14 cellular contexts compared by ENCODE assay signal in genomic region chr19:16874250-16874977, GRCh38. TPM values are rescaled to one million over a fixed set of nuclear protein-coding genes. Genes with fewer than 3 reads are reported as not detected.
DNase-seq lines count a peak whose midpoint lies in the region; ATAC-seq and TF ChIP-seq lines count a peak whose summit lies in the region.
"Had no signal": no experiment of that assay in that cellular context is flagged by ENCODE, and none has a peak within 500 bp of the region (broad histone marks: within the 10 kb centered on the region; RNA-seq: fewer than 3 reads in every experiment).

No MANE protein-coding gene starts in this region.

- ATAC-seq in HG02759 (IDR thresholded peaks at IDR 0.05; ENCODE audit: unreplicated experiment): no peak
- ATAC-seq in HG02678 (IDR thresholded peaks at IDR 0.05; ENCODE audit: unreplicated experiment): no peak
- ATAC-seq: upper lobe of right lung had no signal

- H3K4me1 Mint-ChIP-seq in MCF 10A (ENCODE audit: insufficient read depth, unreplicated experiment): peaks cover 11% of the 10 kb centered on the region
- H3K4me1 Mint-ChIP-seq in activated CD4-positive, alpha-beta memory T cell treated with anti-CD3 and anti-CD28 coated beads, Interleukin-2, amount 10 ng/mL, durations not matched to agents 7 days and 5 days: peaks cover 21% of the 10 kb centered on the region
- peaks cover 32 to 37% of the 10 kb centered on the region in 2 donors for H3K4me1 Mint-ChIP-seq in immature natural killer cell

- POLR2A ChIA-PET in MCF 10A (lab: Yijun Ruan, JAX): interaction anchor here (1.0 kb wide), 1 partner anchor 11 kb away, joined by 4 read pairs; no protein-coding TSS in a partner anchor
- POLR2A ChIA-PET in activated CD4-positive, alpha-beta memory T cell treated with anti-CD3 and anti-CD28 coated beads, Interleukin-2, amount 10 ng/mL, durations not matched to agents 7 days and 5 days (lab: Charles Lee): no interaction called here

- BruUV-seq in MCF 10A (replicated peaks; lab: Mats Ljungman, UMichigan) (no TSS peak), mammary epithelial cell (replicated peaks; lab: Mats Ljungman, UMichigan) (no TSS peak)

- H3K4me1 ChIP-seq in mammary epithelial cell (ENCODE audit: insufficient read depth, low read length) (peaks cover 12% of the 10 kb centered on the region), vagina (peaks cover 17% of the 10 kb centered on the region)

- intact Hi-C loops in MCF 10A (cut with micrococcal nuclease): no loop called here
- intact Hi-C loops in mammary epithelial cell (cut with micrococcal nuclease): no loop called here
- intact Hi-C loops in vagina (cut with DNase I): no loop called here

- H2AFZ ChIP-seq in mammary epithelial cell (ENCODE audit: low read depth, low read length): no peak overlapping the region

- no peaks in the 10 kb centered on the region for H3K27me3 ChIP-seq in mammary epithelial cell (ENCODE audit: insufficient read depth, low read length)
- H3K27me3 ChIP-seq in vagina: no peaks in the 10 kb centered on the region
- H3K27me3 ChIP-seq: right atrium auricular region, upper lobe of right lung had no signal

- no peak overlapping the region for H3K9ac ChIP-seq in mammary epithelial cell (ENCODE audit: insufficient read depth, low read length)

- H3K9me3 Mint-ChIP-seq in MCF 10A (ENCODE audit: unreplicated experiment) (peaks cover 10% of the 10 kb centered on the region), immature natural killer cell (peaks cover 0 to 2% (median 0%) of the 10 kb centered on the region in 6 donors)
- peaks cover 8% of the 10 kb centered on the region for H3K9me3 Mint-ChIP-seq in activated CD4-positive, alpha-beta memory T cell treated with anti-CD3 and anti-CD28 coated beads, Interleukin-2, amount 10 ng/mL, durations not matched to agents 7 days and 5 days

- H3K27ac Mint-ChIP-seq in MCF 10A (ENCODE audit: low read depth, unreplicated experiment) (peak overlapping the region; percentile 82), immature natural killer cell (peak overlapping the region; percentile 83 to 97 (median 89))
- H3K27ac Mint-ChIP-seq in activated CD4-positive, alpha-beta memory T cell treated with anti-CD3 and anti-CD28 coated beads, Interleukin-2, amount 10 ng/mL, durations not matched to agents 7 days and 5 days: peak overlapping the region; percentile 4

- H3K27ac ChIP-seq in mammary epithelial cell (ENCODE audit: insufficient read depth, low read depth, low read length) (no peak overlapping the region), vagina (peak overlapping the region; percentile 9)
- H3K27ac ChIP-seq: right atrium auricular region, upper lobe of right lung had no signal

- in situ Hi-C loops in mammary epithelial cell (cut with MboI; ENCODE audit: low sequenced_read_pairs in 2 of 2): no loop called here

- TF ChIP-seq POLR2A in vagina (IDR thresholded peaks at IDR 0.05): no peak

- H4K20me1 ChIP-seq in mammary epithelial cell (ENCODE audit: insufficient read depth, low read length): no peaks in the 10 kb centered on the region

- CTCF ChIA-PET in MCF 10A (lab: Yijun Ruan, JAX): no interaction called here
- CTCF ChIA-PET in mammary epithelial cell (lab: Charles Lee; ENCODE audit: low non-redundant PET): no interaction called here
- CTCF ChIA-PET in activated CD4-positive, alpha-beta memory T cell treated with anti-CD3 and anti-CD28 coated beads, Interleukin-2, amount 10 ng/mL, durations not matched to agents 7 days and 5 days (lab: Charles Lee): no interaction called here

- H3K4me3 Mint-ChIP-seq in MCF 10A (ENCODE audit: unreplicated experiment): no peak overlapping the region
- no peak overlapping the region for H3K4me3 Mint-ChIP-seq in activated CD4-positive, alpha-beta memory T cell treated with anti-CD3 and anti-CD28 coated beads, Interleukin-2, amount 10 ng/mL, durations not matched to agents 7 days and 5 days
- peak overlapping the region in 4 of 5 donors; percentile 17 to 42 (median 36) for H3K4me3 Mint-ChIP-seq in immature natural killer cell

- H3K9me3 ChIP-seq in mammary epithelial cell (replicated peaks; ENCODE audit: insufficient read depth, low read length) (peaks cover 11% of the 10 kb centered on the region), vagina (no peaks in the 10 kb centered on the region)
- H3K9me3 ChIP-seq: mucosa of descending colon, right atrium auricular region, upper lobe of right lung had no signal

- peaks cover 25% of the 10 kb centered on the region for H3K79me2 ChIP-seq in mammary epithelial cell (ENCODE audit: insufficient read depth, low read length)

- DNase-seq in MCF 10A (ENCODE audit: unreplicated experiment): no peak
- no peak for DNase-seq in mammary epithelial cell
- no peak for DNase-seq in activated CD4-positive, alpha-beta memory T cell treated with anti-CD3 and anti-CD28 coated beads, Interleukin-2, amount 10 ng/mL, durations not matched to agents 7 days and 5 days
- no peak for DNase-seq in immature natural killer cell
- no peak for DNase-seq in vagina (ENCODE audit: extremely low spot score in 2 of 2)
- no peak for DNase-seq in 8988T
- DNase-seq: GDM1, mucosa of descending colon, NCI-H1436 treated with DMSO at 0.1 percent for 48 hours, upper lobe of right lung had no signal

- H3K27me3 Mint-ChIP-seq in MCF 10A (ENCODE audit: insufficient read depth, unreplicated experiment): no peaks in the 10 kb centered on the region
- H3K27me3 Mint-ChIP-seq in activated CD4-positive, alpha-beta memory T cell treated with anti-CD3 and anti-CD28 coated beads, Interleukin-2, amount 10 ng/mL, durations not matched to agents 7 days and 5 days: no peaks in the 10 kb centered on the region
- H3K27me3 Mint-ChIP-seq in immature natural killer cell (ENCODE audit: low read depth in 3 of 3): peaks cover 0 to 8% (median 2%) of the 10 kb centered on the region in 3 donors

- H3K4me2 ChIP-seq in mammary epithelial cell (ENCODE audit: insufficient read depth, low read depth, low read length): no peak overlapping the region

- TF ChIP-seq CTCF in MCF 10A (IDR thresholded peaks at IDR 0.05; ENCODE audit: unreplicated experiment) (no peak), mammary epithelial cell (conservative IDR thresholded peaks at IDR 0.05 in 1 of 2, IDR thresholded peaks at IDR 0.05 in 1 of 2; ENCODE audit: extremely low read depth in 1 of 2, insufficient read depth in 1 of 2, low read depth in 1 of 2, low read length in 2 of 2) (no peak), vagina (IDR thresholded peaks at IDR 0.05) (no peak)

- H3K36me3 Mint-ChIP-seq in MCF 10A (ENCODE audit: insufficient read depth, unreplicated experiment) (peaks cover 56% of the 10 kb centered on the region), immature natural killer cell (peaks cover 14 to 29% (median 22%) of the 10 kb centered on the region in 3 donors)
- H3K36me3 Mint-ChIP-seq in activated CD4-positive, alpha-beta memory T cell treated with anti-CD3 and anti-CD28 coated beads, Interleukin-2, amount 10 ng/mL, durations not matched to agents 7 days and 5 days (ENCODE audit: low read depth): peaks cover 54% of the 10 kb centered on the region

- dilution Hi-C loops in mammary epithelial cell (cut with HindIII; ENCODE audit: low sequenced_read_pairs): no loop called here

- 69% methylated on average over 1 of the region's 1 CpG for WGBS in mammary epithelial cell (ENCODE audit: low coverage, missing lambda C conversion rate)

- peaks cover 5% of the 10 kb centered on the region for H3K36me3 ChIP-seq in mammary epithelial cell (ENCODE audit: insufficient read depth, low read length)
- peaks cover 0 to 74% of the 10 kb centered on the region in 2 donors for H3K36me3 ChIP-seq in vagina

- no peak overlapping the region for H3K4me3 ChIP-seq in mammary epithelial cell (replicated peaks in 1 of 3; ENCODE audit: insufficient read depth in 1 of 3, low read depth in 2 of 3, low read length in 3 of 3)
- no peak overlapping the region for H3K4me3 ChIP-seq in vagina
- H3K4me3 ChIP-seq: mucosa of descending colon, right atrium auricular region, upper lobe of right lung had no signal

RNA-seq across cellular contexts. Expression of gene F2RL3, which starts 14.4 kb away (rescaled TPM):
- total RNA-seq in MCF 10A (2022) (not detected in 2 replicates), mammary epithelial cell (1 to 10 TPM in 1 of 2 donors, under 1 TPM in 1; 0.19 to 1.0 TPM), vagina (8.3 TPM)
- polyA plus RNA-seq in mammary epithelial cell (0.01 TPM), immature natural killer cell (under 1 TPM in 2 of 3 donors, not detected in 1; 0.48 TPM)
- not detected for polyA minus RNA-seq in mammary epithelial cell
- total RNA-seq in activated CD4-positive, alpha-beta memory T cell treated with anti-CD3 and anti-CD28 coated beads, Interleukin-2, amount 10 ng/mL, durations not matched to agents 7 days and 5 days: under 1 TPM; 0.08 to 0.13 TPM
- total RNA-seq: SK-MEL-5 had no signal

RNA-seq across cellular contexts. Expression of gene SIN3B, which starts 45.2 kb away (rescaled TPM):
- 56.0 and 66.6 TPM in 2 replicates for total RNA-seq in MCF 10A (2022)
- total RNA-seq in mammary epithelial cell: 10 to 100 TPM; 35.5 to 67.2 TPM
- polyA plus RNA-seq in mammary epithelial cell: 23.7 TPM
- polyA minus RNA-seq in mammary epithelial cell: 60.7 TPM
- 10 to 100 TPM; 25.8 to 28.1 TPM for total RNA-seq in activated CD4-positive, alpha-beta memory T cell treated with anti-CD3 and anti-CD28 coated beads, Interleukin-2, amount 10 ng/mL, durations not matched to agents 7 days and 5 days
- polyA plus RNA-seq in immature natural killer cell: 1 to 10 TPM; 1.8 to 7.9 (median 2.3) TPM
- total RNA-seq in vagina: 68.5 TPM

Comparison
In these comparisons a context has a peak if more than half of its experiments do, and no peak if none do; other contexts are left out.
1. H3K27ac Mint-ChIP-seq: peak in every context shown above with its lines; median percentile 89 in immature natural killer cell; 82 in MCF 10A; 4 in activated CD4-positive, alpha-beta memory T cell treated with anti-CD3 and anti-CD28 coated beads, Interleukin-2, amount 10 ng/mL, durations not matched to agents 7 days and 5 days.
2. H3K4me3 Mint-ChIP-seq: peak in immature natural killer cell (4 of 5); none in MCF 10A (single experiment) and activated CD4-positive, alpha-beta memory T cell treated with anti-CD3 and anti-CD28 coated beads, Interleukin-2, amount 10 ng/mL, durations not matched to agents 7 days and 5 days (single experiment).